10 cellular contexts compared by ENCODE assay signal in genomic region chr12:9115731-9116689, GRCh38. TPM values are rescaled to one million over a fixed set of nuclear protein-coding genes. Genes with fewer than 3 reads are reported as not detected.
DNase-seq lines count a peak whose midpoint lies in the region; ATAC-seq and TF ChIP-seq lines count a peak whose summit lies in the region.
"Had no signal": no experiment of that assay in that cellular context is flagged by ENCODE, and none has a peak within 500 bp of the region (broad histone marks: within the 10 kb centered on the region; RNA-seq: fewer than 3 reads in every experiment).

TSS of gene A2M (minus strand) at chr12:9115919. CDS start at chr12:9115849, 70 bp downstream.

- no peaks in the 10 kb centered on the region for H3K36me3 ChIP-seq in hepatocyte (replicated peaks; ENCODE audit: insufficient read depth, low read depth)

- intact Hi-C loops in CD14-positive monocyte (cut with micrococcal nuclease), result no loop called here

- H2AFZ ChIP-seq in hepatocyte, result no peak within 1 kb of the TSS

- no peaks in the 10 kb centered on the region for H3K27me3 ChIP-seq in hepatocyte

- H3K27ac Mint-ChIP-seq in CD14-positive monocyte (peak within 1 kb of the TSS; percentile 59 to 92 (median 73)), brain (peak within 1 kb of the TSS in 3 of 5 experiments; percentile 42 to 86 (median 81))

- H3K4me1 Mint-ChIP-seq in CD14-positive monocyte (peaks cover 40% of the 10 kb centered on the region), brain (peaks cover 23% of the 10 kb centered on the region)

- 73% methylated on average over 10 of the region's 10 CpGs for WGBS in hepatocyte (ENCODE audit: low lambda C conversion rate, missing lambda C conversion rate)

- no peaks in the 10 kb centered on the region for H3K4me1 ChIP-seq in hepatocyte (ENCODE audit: insufficient read depth)

- TF ChIP-seq CTCF in CD14-positive monocyte (IDR thresholded peaks at IDR 0.05) (no peak), brain (conservative IDR thresholded peaks at IDR 0.05) (no peak), hepatocyte (IDR thresholded peaks at IDR 0.05; ENCODE audit: poor library complexity) (no peak)

- H3K9me3 Mint-ChIP-seq in CD14-positive monocyte (peaks cover 0 to 2% (median 0%) of the 10 kb centered on the region in 7 donors), brain (no peaks in the 10 kb centered on the region)

- DNase-seq in CD14-positive monocyte (ENCODE audit: low spot score) (no peak), hepatocyte (ENCODE audit: low spot score) (peak; percentile 19), putamen (ENCODE audit: low spot score) (peak; percentile 47), ACHN (no peak), AG08396 (ENCODE audit: low spot score) (no peak)
- DNase-seq: T-helper 2 cell had no signal

- no peaks in the 10 kb centered on the region for H3K9me3 ChIP-seq in hepatocyte (ENCODE audit: low read depth)

- peak within 1 kb of the TSS; percentile 35 for H3K4me2 ChIP-seq in hepatocyte

- peak within 1 kb of the TSS; percentile 4 for H3K27ac ChIP-seq in hepatocyte

- ATAC-seq in GM21528 (IDR thresholded peaks at IDR 0.05; ENCODE audit: low FRiP score, unreplicated experiment) (no peak), HG02610 (IDR thresholded peaks at IDR 0.05; ENCODE audit: unreplicated experiment) (no peak)
- ATAC-seq: K562 had no signal

- no peaks in the 10 kb centered on the region for H3K79me2 ChIP-seq in hepatocyte

- H3K27me3 Mint-ChIP-seq in CD14-positive monocyte (ENCODE audit: low read depth in 3 of 3) (peaks cover 0 to 2% (median 0%) of the 10 kb centered on the region in 3 donors), brain (no peaks in the 10 kb centered on the region)

- H3K4me3 Mint-ChIP-seq in CD14-positive monocyte (peak within 1 kb of the TSS in 1 of 2 donors; percentile 70), brain (peak within 1 kb of the TSS in 3 of 5 experiments; percentile 33 to 77 (median 72))

- in situ Hi-C loops in ACHN (cut with HindIII; ENCODE audit: low pct_ligation_motif_present, low pct_unique_long_range_greater_than_20kb, low sequenced_read_pairs), result no loop called here

- H3K9me2 ChIP-seq in hepatocyte (replicated peaks; ENCODE audit: insufficient read depth), result no peaks in the 10 kb centered on the region

- H3K36me3 Mint-ChIP-seq in CD14-positive monocyte (no peaks in the 10 kb centered on the region), brain (no peaks in the 10 kb centered on the region)

- no peaks in the 10 kb centered on the region for H4K20me1 ChIP-seq in hepatocyte (ENCODE audit: insufficient read depth, poor library complexity, severe bottlenecking)

- no peak within 1 kb of the TSS for H3K4me3 ChIP-seq in hepatocyte
- H3K4me3 ChIP-seq: K562 had no signal

RNA-seq across cellular contexts. Expression of gene A2M, which starts in this region (rescaled TPM):
- polyA plus RNA-seq in CD14-positive monocyte (1 to 10 TPM in 1 of 2 donors, not detected in 1; 1.2 TPM), brain (ENCODE audit: insufficient read depth, low read depth, low replicate concordance) (210 TPM), hepatocyte (426 and 463 TPM in 2 replicates)
- 567 and 598 TPM in 2 replicates for total RNA-seq in hepatocyte

Comparison
In these comparisons a context has a peak if more than half of its experiments do, and no peak if none do; other contexts are left out.
1. RNA of gene A2M (polyA plus RNA-seq): 426 to 463 TPM in hepatocyte and 210 TPM in brain (single experiment); 1.2 TPM in CD14-positive monocyte; every median in the first group is over 10 times any median in the second.
2. DNase-seq: peak in hepatocyte (single experiment) and putamen (single experiment); none in CD14-positive monocyte (single experiment), ACHN (single experiment) and AG08396 (single experiment).